ENCODE assay signal across 17 cellular contexts in the genomic region with DNA sequence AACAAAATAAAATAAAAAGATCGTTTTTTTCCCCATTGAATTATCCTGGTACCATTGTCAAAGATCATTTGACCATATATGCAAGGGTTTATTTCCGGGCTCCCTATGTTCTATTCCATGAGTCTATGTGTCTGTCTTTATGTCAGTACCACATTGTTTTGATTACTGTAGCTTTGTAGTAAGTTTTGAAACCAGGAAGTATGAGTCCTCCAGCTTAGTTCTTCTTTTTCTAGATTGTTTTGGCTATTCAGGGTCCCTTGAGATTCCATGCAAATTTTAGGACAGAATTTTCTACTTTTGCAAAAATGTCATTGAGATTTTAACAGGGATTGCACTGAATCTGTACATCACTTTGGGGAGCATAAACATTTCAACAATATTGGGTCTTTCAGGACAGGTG. TPM values are rescaled to one million over a fixed set of nuclear protein-coding genes. Genes with fewer than 3 reads are reported as not detected.
DNase-seq lines count a peak whose midpoint lies in the region; ATAC-seq, FAIRE-seq and TF ChIP-seq lines count a peak whose summit lies in the region.
"Had no signal": no experiment of that assay in that cellular context is flagged by ENCODE, and none has a peak within 500 bp of the region (broad histone marks: within the 10 kb centered on the region; RNA-seq: fewer than 3 reads in every experiment).

No MANE protein-coding gene starts in this region.

- H3K79me2 ChIP-seq in K562 (ENCODE audit: control insufficient read depth, insufficient read depth, low read length) = no peaks in the 10 kb centered on the region

- H2AFZ ChIP-seq in K562 (ENCODE audit: low read depth, low read length) = no peak overlapping the region

- H3K27me3 ChIP-seq in K562 (ENCODE audit: control insufficient read depth in 2 of 2, insufficient read depth in 2 of 2, low read length in 2 of 2) = no peaks in the 10 kb centered on the region
- no peaks in the 10 kb centered on the region for H3K27me3 ChIP-seq in dorsolateral prefrontal cortex

- intact Hi-C loops in K562 (cut with micrococcal nuclease) (no loop called here), dorsolateral prefrontal cortex (cut with DNase I) (no loop called here)

- H3K36me3 Mint-ChIP-seq in activated naive CD4-positive, alpha-beta T cell treated with anti-CD3 and anti-CD28 coated beads, Interleukin-2, amount 50 U/mL, for 24 hours = no peaks in the 10 kb centered on the region
- H3K36me3 Mint-ChIP-seq: CD14-positive monocyte; CD8-positive, alpha-beta memory T cell had no signal

- no peaks in the 10 kb centered on the region for H3K36me3 ChIP-seq in K562 (ENCODE audit: control insufficient read depth, insufficient read depth, low read length)
- H3K36me3 ChIP-seq: HAP-1 had no signal

- H3K4me2 ChIP-seq in K562 (ENCODE audit: insufficient read depth, low read length) = no peak overlapping the region

- H3K27ac ChIP-seq in K562 (ENCODE audit: extremely low read depth, low read depth, low read length) = no peak overlapping the region
- no peak overlapping the region for H3K27ac ChIP-seq in dorsolateral prefrontal cortex

- H3K9me1 ChIP-seq in K562 (ENCODE audit: control insufficient read depth, insufficient read depth, low read length) = no peaks in the 10 kb centered on the region

- no peak for TF ChIP-seq POLR2A in K562 (conservative IDR thresholded peaks at IDR 0.05)

- H3K27ac Mint-ChIP-seq in activated naive CD4-positive, alpha-beta T cell treated with anti-CD3 and anti-CD28 coated beads, Interleukin-2, amount 50 U/mL, for 24 hours = no peak overlapping the region
- H3K27ac Mint-ChIP-seq: CD14-positive monocyte; CD8-positive, alpha-beta memory T cell had no signal

- H3K4me3 Mint-ChIP-seq in activated naive CD4-positive, alpha-beta T cell treated with anti-CD3 and anti-CD28 coated beads, Interleukin-2, amount 50 U/mL, for 24 hours = peak overlapping the region; percentile 23
- H3K4me3 Mint-ChIP-seq: CD14-positive monocyte; CD8-positive, alpha-beta memory T cell had no signal

- H3K9ac ChIP-seq in K562 (ENCODE audit: insufficient read depth in 1 of 2, low read depth in 2 of 2, low read length in 2 of 2) = no peak overlapping the region

- H3K27me3 Mint-ChIP-seq in activated naive CD4-positive, alpha-beta T cell treated with anti-CD3 and anti-CD28 coated beads, Interleukin-2, amount 50 U/mL, for 24 hours = no peaks in the 10 kb centered on the region
- H3K27me3 Mint-ChIP-seq: CD8-positive, alpha-beta memory T cell had no signal

- FAIRE-seq in K562 (lab: Jason Lieb, UNC) = no peak
- FAIRE-seq: GM19239, H1 had no signal

- WGBS in K562 (ENCODE audit: insufficient coverage, low coverage, missing lambda C conversion rate) = 58% methylated on average over 2 of the region's 2 CpGs

- in situ Hi-C loops in K562 (cut with MboI) = no loop called here

- H3K4me1 ChIP-seq in K562 (replicated peaks in 1 of 2; ENCODE audit: control insufficient read depth in 2 of 2, insufficient read depth in 2 of 2, low read length in 2 of 2) = peaks cover 23 to 32% of the 10 kb centered on the region in 2 experiments
- H3K4me1 ChIP-seq: HAP-1 had no signal

- H3K4me3 ChIP-seq in K562 = no peak overlapping the region
- no peak overlapping the region for H3K4me3 ChIP-seq in dorsolateral prefrontal cortex
- H3K4me3 ChIP-seq: HAP-1 had no signal

- CTCF ChIA-PET in K562 (lab: Yijun Ruan, JAX; ENCODE audit: low intra/inter-chr PET ratio) = no interaction called here

- ATAC-seq in K562 (no peak), GM21737 (IDR thresholded peaks at IDR 0.05; ENCODE audit: unreplicated experiment) (no peak)

- POLR2A ChIA-PET in K562 (lab: Yijun Ruan, JAX) = interaction anchor here (1.2 kb wide), 2 partner anchors 16 to 19 kb away, joined by 3 read pairs; a partner anchor contains a TSS

- H3K9me3 Mint-ChIP-seq in activated naive CD4-positive, alpha-beta T cell treated with anti-CD3 and anti-CD28 coated beads, Interleukin-2, amount 50 U/mL, for 24 hours = no peaks in the 10 kb centered on the region
- H3K9me3 Mint-ChIP-seq: CD8-positive, alpha-beta memory T cell had no signal

- no peak for TF ChIP-seq RAD21 in K562 (CRISPR knock-in tag; conservative IDR thresholded peaks at IDR 0.05 in 1 of 2, IDR thresholded peaks at IDR 0.05 in 1 of 2)

- TF ChIP-seq EP300 in K562 (IDR thresholded peaks at IDR 0.05; ENCODE audit: low read length) = no peak

- H3K4me1 Mint-ChIP-seq in activated naive CD4-positive, alpha-beta T cell treated with anti-CD3 and anti-CD28 coated beads, Interleukin-2, amount 50 U/mL, for 24 hours = peaks cover 28% of the 10 kb centered on the region

- DNase-seq in activated naive CD4-positive, alpha-beta T cell treated with anti-CD3 and anti-CD28 coated beads, Interleukin-2, amount 50 U/mL, for 16 hours = no peak
- DNase-seq in NAMALWA (ENCODE audit: low spot score) = peak; percentile 40
- DNase-seq in K562 (ENCODE audit: extremely low read depth in 1 of 4, low spot score in 3 of 4) = no peak
- no peak for DNase-seq in dorsolateral prefrontal cortex
- no peak for DNase-seq in occipital lobe (lab: John Stamatoyannopoulos, UW)
- DNase-seq: 8988T; ACHN; Caco-2; CD8-positive, alpha-beta memory T cell; DND-41; GF-D8 had no signal

- no peak for TF ChIP-seq CTCF in K562 (IDR thresholded peaks at IDR 0.05 in 2 of 3, conservative IDR thresholded peaks at IDR 0.05 in 1 of 3; ENCODE audit: insufficient read depth in 2 of 3, low read depth in 1 of 3, low read length in 3 of 3)
- no peak for TF ChIP-seq CTCF in dorsolateral prefrontal cortex (IDR thresholded peaks at IDR 0.05 in 54 of 56, conservative IDR thresholded peaks at IDR 0.05 in 2 of 56; ENCODE audit: low read depth in 1 of 56, partially characterized antibody in 56 of 56)

- H4K20me1 ChIP-seq in K562 (replicated peaks; ENCODE audit: control insufficient read depth, insufficient read depth, low read length) = no peaks in the 10 kb centered on the region

- no TSS peak for BruUV-seq in K562 (replicated peaks; lab: Mats Ljungman, UMichigan)

- no peaks in the 10 kb centered on the region for H3K9me3 ChIP-seq in K562 (replicated peaks; ENCODE audit: control insufficient read depth, insufficient read depth, low read depth, low read length)
- H3K9me3 ChIP-seq: HAP-1 had no signal

TF ChIP-seq in K562, 482 proteins besides CTCF, POLR2A, EP300 and RAD21 (continues in another document):
- TF ChIP-seq ZNF436 (CRISPR knock-in tag; IDR thresholded peaks at IDR 0.05) (no peak), ZNF57 (CRISPR knock-in tag; IDR thresholded peaks at IDR 0.05) (no peak), PTTG1 (tag; IDR thresholded peaks at IDR 0.05; ENCODE audit: low read depth) (no peak), BCOR (IDR thresholded peaks at IDR 0.05) (peak; percentile 57; the same call in 1 of the 2 replicates)
- TF ChIP-seq, protein P1, sequence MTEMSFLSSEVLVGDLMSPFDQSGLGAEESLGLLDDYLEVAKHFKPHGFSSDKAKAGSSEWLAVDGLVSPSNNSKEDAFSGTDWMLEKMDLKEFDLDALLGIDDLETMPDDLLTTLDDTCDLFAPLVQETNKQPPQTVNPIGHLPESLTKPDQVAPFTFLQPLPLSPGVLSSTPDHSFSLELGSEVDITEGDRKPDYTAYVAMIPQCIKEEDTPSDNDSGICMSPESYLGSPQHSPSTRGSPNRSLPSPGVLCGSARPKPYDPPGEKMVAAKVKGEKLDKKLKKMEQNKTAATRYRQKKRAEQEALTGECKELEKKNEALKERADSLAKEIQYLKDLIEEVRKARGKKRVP (CRISPR knock-in tag; IDR thresholded peaks at IDR 0.05) = no peak
- TF ChIP-seq, protein P2, sequence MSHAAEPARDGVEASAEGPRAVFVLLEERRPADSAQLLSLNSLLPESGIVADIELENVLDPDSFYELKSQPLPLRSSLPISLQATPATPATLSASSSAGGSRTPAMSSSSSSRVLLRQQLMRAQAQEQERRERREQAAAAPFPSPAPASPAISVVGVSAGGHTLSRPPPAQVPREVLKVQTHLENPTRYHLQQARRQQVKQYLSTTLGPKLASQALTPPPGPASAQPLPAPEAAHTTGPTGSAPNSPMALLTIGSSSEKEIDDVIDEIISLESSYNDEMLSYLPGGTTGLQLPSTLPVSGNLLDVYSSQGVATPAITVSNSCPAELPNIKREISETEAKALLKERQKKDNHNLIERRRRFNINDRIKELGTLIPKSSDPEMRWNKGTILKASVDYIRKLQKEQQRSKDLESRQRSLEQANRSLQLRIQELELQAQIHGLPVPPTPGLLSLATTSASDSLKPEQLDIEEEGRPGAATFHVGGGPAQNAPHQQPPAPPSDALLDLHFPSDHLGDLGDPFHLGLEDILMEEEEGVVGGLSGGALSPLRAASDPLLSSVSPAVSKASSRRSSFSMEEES (CRISPR knock-in tag; IDR thresholded peaks at IDR 0.05) = no peak

RNA-seq across cellular contexts. Expression of a gene that starts 18.7 kb away (rescaled TPM):
- 18.1 and 34.4 TPM in 2 replicates for total RNA-seq in K562 (2011; cell fraction: chromatin; rRNA removed; ENCODE audit: low replicate concordance)
- 13.4 and 13.5 TPM in 2 replicates for total RNA-seq in K562 (2011; cell fraction: nucleolus; rRNA removed)
- 17.2 and 24.7 TPM in 2 replicates for total RNA-seq in K562 (2011; cell fraction: nucleoplasm; rRNA removed)
- total RNA-seq in K562 (2014; rRNA removed) (2.1 and 4.5 TPM in 2 replicates), K562 (2014; rRNA removed; fragmentation: Illumina TruSeq; extraction: Trizol) (1.6 and 2.3 TPM in 2 replicates), K562 (2015; rRNA removed; fragmentation: Illumina TruSeq; extraction: Trizol) (2.8 and 4.1 TPM in 2 replicates), K562 (2021) (11.2 and 16.7 TPM in 2 replicates), dorsolateral prefrontal cortex (100 to 1,000 TPM in 117 of 120 experiments, 10 to 100 TPM in 3; 73.1 to 300 (median 141) TPM), occipital lobe (2.7 TPM)
- polyA plus RNA-seq in K562 (2011; rRNA removed) (4.4 and 7.7 TPM in 2 replicates), K562 (2014; fragmentation: Illumina TruSeq; extraction: Trizol) (5.6 and 9.1 TPM in 2 replicates), K562 (2014; fragmentation: Nextera tagmentation; extraction: Ambion mirVana) (under 1 TPM; 0.17 to 0.25 TPM), K562 (2014; rRNA removed) (3.6 and 6.6 TPM in 2 replicates)
- polyA plus RNA-seq in K562 (2011; cell fraction: cytosol; rRNA removed) = 8.2 and 9.0 TPM in 2 replicates
- 16.1 and 16.7 TPM in 2 replicates for polyA plus RNA-seq in K562 (2011; cell fraction: nucleus; rRNA removed)
- 13.8 and 19.2 TPM in 2 replicates for polyA plus RNA-seq in K562 (2012)
- polyA minus RNA-seq in K562 (2011; rRNA and poly(A)+ RNA removed) = 2.1 and 2.7 TPM in 2 replicates
- 3.5 and 5.9 TPM in 2 replicates for polyA minus RNA-seq in K562 (2011; cell fraction: cytosol; rRNA and poly(A)+ RNA removed)
- polyA minus RNA-seq in K562 (2011; cell fraction: nucleus; rRNA and poly(A)+ RNA removed) = 4.8 and 8.4 TPM in 2 replicates
